8 cellular contexts compared by ENCODE assay signal in genomic region chr17:46977348-46977747, GRCh38. TPM values are rescaled to one million over a fixed set of nuclear protein-coding genes. Genes with fewer than 3 reads are reported as not detected.
DNase-seq lines count a peak whose midpoint lies in the region; ATAC-seq lines count a peak whose summit lies in the region.
"Had no signal": no experiment of that assay in that cellular context is flagged by ENCODE, and none has a peak within 500 bp of the region (broad histone marks: within the 10 kb centered on the region; RNA-seq: fewer than 3 reads in every experiment).

No MANE protein-coding gene starts in this region.

- no peak overlapping the region for H3K27ac Mint-ChIP-seq in effector memory CD8-positive, alpha-beta T cell
- no peak overlapping the region for H3K27ac Mint-ChIP-seq in activated T-helper 2 cell treated with anti-CD3 and anti-CD28 coated beads, Interferon-gamma antibody, Interleukin-2, Interleukin-4, amounts not matched to agents 10 μg/mL and 5 μg/mL and 100 μg/mL, durations not matched to agents 14 hours and 24 hours and 36 hours

- H3K4me1 Mint-ChIP-seq in effector memory CD8-positive, alpha-beta T cell (ENCODE audit: low read depth in 2 of 2), result peaks cover 9 to 10% of the 10 kb centered on the region in 2 donors
- peaks cover 8% of the 10 kb centered on the region for H3K4me1 Mint-ChIP-seq in activated T-helper 2 cell treated with anti-CD3 and anti-CD28 coated beads, Interferon-gamma antibody, Interleukin-2, Interleukin-4, amounts not matched to agents 10 μg/mL and 5 μg/mL and 100 μg/mL, durations not matched to agents 14 hours and 24 hours and 36 hours (ENCODE audit: low read depth)

- H3K27me3 ChIP-seq in H7 (ENCODE audit: control insufficient read depth, insufficient read depth, low read length), result peaks cover 21% of the 10 kb centered on the region

- H3K4me3 Mint-ChIP-seq in effector memory CD8-positive, alpha-beta T cell, result peak overlapping the region; percentile 77 to 83
- H3K4me3 Mint-ChIP-seq in activated T-helper 2 cell treated with anti-CD3 and anti-CD28 coated beads, Interferon-gamma antibody, Interleukin-2, Interleukin-4, amounts not matched to agents 10 μg/mL and 5 μg/mL and 100 μg/mL, durations not matched to agents 14 hours and 24 hours and 36 hours (ENCODE audit: low read depth), result no peak overlapping the region

- H3K9me3 Mint-ChIP-seq in effector memory CD8-positive, alpha-beta T cell, result no peaks in the 10 kb centered on the region
- no peaks in the 10 kb centered on the region for H3K9me3 Mint-ChIP-seq in activated T-helper 2 cell treated with anti-CD3 and anti-CD28 coated beads, Interferon-gamma antibody, Interleukin-2, Interleukin-4, amounts not matched to agents 10 μg/mL and 5 μg/mL and 100 μg/mL, durations not matched to agents 14 hours and 24 hours and 36 hours

- DNase-seq in H7 (peak; percentile 87), NCI-H510A (lab: John Stamatoyannopoulos, UW) (peak; percentile 88), posterior cingulate gyrus (peak in 6 of 10 donors; percentile 47 to 92 (median 78))
- no peak for DNase-seq in effector memory CD8-positive, alpha-beta T cell
- DNase-seq in activated T-helper 2 cell treated with anti-CD3 and anti-CD28 coated beads, Interferon-gamma antibody, Interleukin-2, Interleukin-4, amounts not matched to agents 10 μg/mL and 5 μg/mL and 100 μg/mL, durations not matched to agents 14 hours and 24 hours and 36 hours (ENCODE audit: low spot score), result no peak
- DNase-seq: left cardiac atrium had no signal

- peaks cover 47 to 73% of the 10 kb centered on the region in 2 donors for H3K27me3 Mint-ChIP-seq in effector memory CD8-positive, alpha-beta T cell
- peaks cover 42% of the 10 kb centered on the region for H3K27me3 Mint-ChIP-seq in activated T-helper 2 cell treated with anti-CD3 and anti-CD28 coated beads, Interferon-gamma antibody, Interleukin-2, Interleukin-4, amounts not matched to agents 10 μg/mL and 5 μg/mL and 100 μg/mL, durations not matched to agents 14 hours and 24 hours and 36 hours (ENCODE audit: low read depth)

- no peak for ATAC-seq in effector memory CD8-positive, alpha-beta T cell (replicated peaks)
- ATAC-seq in HG02759 (IDR thresholded peaks at IDR 0.05; ENCODE audit: unreplicated experiment), result no peak
- no peak for ATAC-seq in GM18519 (IDR thresholded peaks at IDR 0.05; ENCODE audit: low FRiP score, unreplicated experiment)

- no peaks in the 10 kb centered on the region for H3K36me3 Mint-ChIP-seq in effector memory CD8-positive, alpha-beta T cell (ENCODE audit: insufficient read depth)
- peaks cover 3% of the 10 kb centered on the region for H3K36me3 Mint-ChIP-seq in activated T-helper 2 cell treated with anti-CD3 and anti-CD28 coated beads, Interferon-gamma antibody, Interleukin-2, Interleukin-4, amounts not matched to agents 10 μg/mL and 5 μg/mL and 100 μg/mL, durations not matched to agents 14 hours and 24 hours and 36 hours (ENCODE audit: low read depth)

- no peak overlapping the region for H3K4me3 ChIP-seq in H7 (ENCODE audit: insufficient read depth, low read depth, low read length)

- H3K36me3 ChIP-seq in H7 (replicated peaks; ENCODE audit: control insufficient read depth, insufficient read depth, low read length), result no peaks in the 10 kb centered on the region

- intact Hi-C loops in posterior cingulate gyrus (cut with DNase I), result no loop called here
- intact Hi-C loops in activated T-helper 2 cell treated with anti-CD3 and anti-CD28 coated beads, Interferon-gamma antibody, Interleukin-2, Interleukin-4, amounts not matched to agents 10 μg/mL and 5 μg/mL and 100 μg/mL, durations not matched to agents 14 hours and 24 hours and 36 hours (cut with micrococcal nuclease), result no loop called here

RNA-seq across cellular contexts. Expression of gene RPRML, which starts 1.7 kb away (rescaled TPM):
- 1.8 TPM in 2 replicates for total RNA-seq in H7 (2014; rRNA removed; shearing (Covaris generic))
- not detected in 2 replicates for total RNA-seq in activated T-helper 2 cell treated with anti-CD3 and anti-CD28 coated beads, Interferon-gamma antibody, Interleukin-2, Interleukin-4, amounts not matched to agents 10 μg/mL and 5 μg/mL and 100 μg/mL, durations not matched to agents 14 hours and 24 hours and 36 hours
- total RNA-seq: left cardiac atrium had no signal

RNA-seq across cellular contexts. Expression of gene GOSR2, which starts 54.4 kb away (rescaled TPM):
- 23.2 and 25.9 TPM in 2 replicates for total RNA-seq in H7 (2014; rRNA removed; shearing (Covaris generic))
- total RNA-seq in activated T-helper 2 cell treated with anti-CD3 and anti-CD28 coated beads, Interferon-gamma antibody, Interleukin-2, Interleukin-4, amounts not matched to agents 10 μg/mL and 5 μg/mL and 100 μg/mL, durations not matched to agents 14 hours and 24 hours and 36 hours, result 53.9 and 60.4 TPM in 2 replicates

Comparison
In these comparisons a context has a peak if more than half of its experiments do, and no peak if none do; other contexts are left out.
1. DNase-seq: peak in H7 (single experiment), NCI-H510A (single experiment) and posterior cingulate gyrus (6 of 10); none in effector memory CD8-positive, alpha-beta T cell (0 of 3) and activated T-helper 2 cell treated with anti-CD3 and anti-CD28 coated beads, Interferon-gamma antibody, Interleukin-2, Interleukin-4, amounts not matched to agents 10 μg/mL and 5 μg/mL and 100 μg/mL, durations not matched to agents 14 hours and 24 hours and 36 hours (single experiment).